8 cellular contexts compared by ENCODE assay signal in genomic region chr2:46615555-46616487, GRCh38. TPM values are rescaled to one million over a fixed set of nuclear protein-coding genes. Genes with fewer than 3 reads are reported as not detected.
A peak's percentile ranks its signal among the peaks of the same experiment; 100 is the strongest.
DNase-seq lines count a peak whose midpoint lies in the region; ATAC-seq and TF ChIP-seq lines count a peak whose summit lies in the region.

No MANE protein-coding gene starts in this region.

- TF ChIP-seq CTCF in foreskin keratinocyte (conservative IDR thresholded peaks at IDR 0.05), result peak; percentile 15
- TF ChIP-seq CTCF in neural progenitor cell (IDR thresholded peaks at IDR 0.05), result peak; percentile 29

- DNase-seq in NCI-H345 treated with DMSO at 0.1 percent for 48 hours (lab: John Stamatoyannopoulos, UW; ENCODE audit: unreplicated experiment) (peak; percentile 46), NCI-H345 (lab: John Stamatoyannopoulos, UW) (no peak), NCI-H1092 (lab: John Stamatoyannopoulos, UW) (peak; percentile 8), foreskin keratinocyte (no peak), neural progenitor cell (ENCODE audit: low spot score) (peak; percentile 64)

- H3K4me1 Mint-ChIP-seq in activated T-helper 17 cell treated with anti-CD3 and anti-CD28 coated beads, Interleukin-2, amount 50 U/mL, for 72 hours, result peaks cover 12% of the 10 kb centered on the region
- H3K4me1 Mint-ChIP-seq in neural progenitor cell, result peaks cover 21% of the 10 kb centered on the region

- H3K27ac Mint-ChIP-seq in activated T-helper 17 cell treated with anti-CD3 and anti-CD28 coated beads, Interleukin-2, amount 50 U/mL, for 72 hours, result peak overlapping the region; percentile 97
- peak overlapping the region; percentile 97 for H3K27ac Mint-ChIP-seq in neural progenitor cell

- peak overlapping the region; percentile 94 for H3K4me2 ChIP-seq in neural progenitor cell

- peaks cover 30% of the 10 kb centered on the region for H3K36me3 Mint-ChIP-seq in activated T-helper 17 cell treated with anti-CD3 and anti-CD28 coated beads, Interleukin-2, amount 50 U/mL, for 72 hours (ENCODE audit: low read depth)
- H3K36me3 Mint-ChIP-seq in neural progenitor cell, result peaks cover 10% of the 10 kb centered on the region

- peak overlapping the region; percentile 72 for H3K9ac ChIP-seq in neural progenitor cell

- H4K20me1 ChIP-seq in neural progenitor cell (ENCODE audit: low read depth), result no peaks in the 10 kb centered on the region

- H3K27ac ChIP-seq in foreskin keratinocyte (peak overlapping the region; percentile 17), neural progenitor cell (peak overlapping the region; percentile 78)

- no peaks in the 10 kb centered on the region for H3K27me3 Mint-ChIP-seq in activated T-helper 17 cell treated with anti-CD3 and anti-CD28 coated beads, Interleukin-2, amount 50 U/mL, for 72 hours
- H3K27me3 Mint-ChIP-seq in neural progenitor cell (ENCODE audit: insufficient read depth, low read depth), result peaks cover 2% of the 10 kb centered on the region

- H3K79me2 ChIP-seq in neural progenitor cell (ENCODE audit: low read depth), result peaks cover 58% of the 10 kb centered on the region

- peaks cover 6% of the 10 kb centered on the region for H3K4me1 ChIP-seq in foreskin keratinocyte
- peaks cover 24% of the 10 kb centered on the region for H3K4me1 ChIP-seq in neural progenitor cell

- H2AFZ ChIP-seq in neural progenitor cell (replicated peaks), result peak overlapping the region; percentile 92

- peak overlapping the region; percentile 94 for H3K4me3 ChIP-seq in neural progenitor cell

- peaks cover 5% of the 10 kb centered on the region for H3K36me3 ChIP-seq in neural progenitor cell

- no peaks in the 10 kb centered on the region for H3K9me3 Mint-ChIP-seq in activated T-helper 17 cell treated with anti-CD3 and anti-CD28 coated beads, Interleukin-2, amount 50 U/mL, for 72 hours
- no peaks in the 10 kb centered on the region for H3K9me3 Mint-ChIP-seq in neural progenitor cell

- no peak for ATAC-seq in activated T-helper 17 cell treated with anti-CD3 and anti-CD28 coated beads, Interleukin-2, amount 50 U/mL, for 72 hours (replicated peaks)
- ATAC-seq in foreskin keratinocyte, result no peak
- ATAC-seq in GM21786 (IDR thresholded peaks at IDR 0.05; ENCODE audit: unreplicated experiment), result no peak
- no peak for ATAC-seq in HG02870 (IDR thresholded peaks at IDR 0.05; ENCODE audit: unreplicated experiment)

- H3K27me3 ChIP-seq in foreskin keratinocyte (no peaks in the 10 kb centered on the region), neural progenitor cell (no peaks in the 10 kb centered on the region)

- peak overlapping the region; percentile 99 for H3K4me3 Mint-ChIP-seq in activated T-helper 17 cell treated with anti-CD3 and anti-CD28 coated beads, Interleukin-2, amount 50 U/mL, for 72 hours
- peak overlapping the region; percentile 93 for H3K4me3 Mint-ChIP-seq in neural progenitor cell

- peaks cover 10% of the 10 kb centered on the region for H3F3A ChIP-seq in neural progenitor cell (ENCODE audit: low read depth)

- no peaks in the 10 kb centered on the region for H3K9me3 ChIP-seq in neural progenitor cell (ENCODE audit: low read depth)

RNA-seq across cellular contexts. Expression of gene PIGF, which starts 1.0 kb away (rescaled TPM):
- 10 to 100 TPM; 22.8 to 36.1 TPM for total RNA-seq in activated T-helper 17 cell treated with anti-CD3 and anti-CD28 coated beads, Interleukin-2, amount 50 U/mL, for 72 hours
- total RNA-seq in foreskin keratinocyte, result 22.6 and 24.4 TPM in 2 replicates
- polyA plus RNA-seq in foreskin keratinocyte, result 33.9 and 38.9 TPM in 2 replicates
- 56.8 and 66.4 TPM in 2 replicates for total RNA-seq in neural progenitor cell (ENCODE audit: low replicate concordance)

RNA-seq across cellular contexts. Expression of gene CRIPT, which starts 1.2 kb away (rescaled TPM):
- total RNA-seq in activated T-helper 17 cell treated with anti-CD3 and anti-CD28 coated beads, Interleukin-2, amount 50 U/mL, for 72 hours, result 10 to 100 TPM; 10.3 to 13.3 TPM
- total RNA-seq in foreskin keratinocyte (8.2 and 9.9 TPM in 2 replicates), neural progenitor cell (ENCODE audit: low replicate concordance) (20.9 and 27.6 TPM in 2 replicates)
- 7.8 and 9.3 TPM in 2 replicates for polyA plus RNA-seq in foreskin keratinocyte

Comparison
In these comparisons a context has a peak if more than half of its experiments do, and no peak if none do; other contexts are left out.
1. DNase-seq: peak in NCI-H345 treated with DMSO at 0.1 percent for 48 hours (single experiment), NCI-H1092 (single experiment) and neural progenitor cell (single experiment); none in NCI-H345 (single experiment) and foreskin keratinocyte (0 of 2).